Comparison of ENCODE assay signal across 8 cellular contexts in genomic region chr15:99734040-99734291, GRCh38. TPM values are rescaled to one million over a fixed set of nuclear protein-coding genes. Genes with fewer than 3 reads are reported as not detected.
DNase-seq lines count a peak whose midpoint lies in the region; ATAC-seq and TF ChIP-seq lines count a peak whose summit lies in the region.
"Not testable (repeated sequence)": the region's sequence is repeated elsewhere in the genome, so short reads cannot be mapped to it uniquely, and the experiment has no call there.

No MANE protein-coding gene starts in this region.

- peak overlapping the region; percentile 50 for H3K27ac ChIP-seq in 22Rv1
- peak overlapping the region; percentile 69; the same call in 1 of the 2 replicates for H3K27ac ChIP-seq in HL-60 (replicated peaks)
- not testable (repeated sequence) for H3K27ac ChIP-seq in SJSA1; iPS-20b (ENCODE audit: low read length)

- H3K4me1 ChIP-seq in SJSA1 (replicated peaks), result not testable (repeated sequence)
- peaks cover 14% of the 10 kb centered on the region for H3K4me1 ChIP-seq in iPS-20b (ENCODE audit: insufficient read depth, low read length)

- CTCF ChIA-PET in activated naive CD4-positive, alpha-beta T cell treated with anti-CD3 and anti-CD28 coated beads, Interleukin-2, amount 10 ng/mL, durations not matched to agents 7 days and 5 days (lab: Charles Lee), result interaction anchor here (1.6 to 2.1 kb wide), 5 partner anchors 20 to 462 kb away, joined by 4 to 12 read pairs (median 8); no protein-coding TSS in a partner anchor

- peak overlapping the region; percentile 48 for H3K4me3 ChIP-seq in HL-60 (replicated peaks; ENCODE audit: insufficient read depth, low read length)
- H3K4me3 ChIP-seq in SJSA1, result peak overlapping the region; percentile 97
- peak overlapping the region; percentile 69; the same call in 1 of the 2 replicates for H3K4me3 ChIP-seq in iPS-20b (ENCODE audit: low read length)

- TF ChIP-seq CTCF in 22Rv1 (IDR thresholded peaks at IDR 0.05); HL-60 (IDR thresholded peaks at IDR 0.05; ENCODE audit: insufficient read depth, low read length); neural crest cell (conservative IDR thresholded peaks at IDR 0.05): not testable (repeated sequence)

- not testable (repeated sequence) for H3K9me3 Mint-ChIP-seq in activated naive CD4-positive, alpha-beta T cell treated with anti-CD3 and anti-CD28 coated beads, Interleukin-2, amount 10 ng/mL, durations not matched to agents 7 days and 5 days; effector memory CD8-positive, alpha-beta T cell; neural crest cell; stimulated activated effector memory CD8-positive, alpha-beta T cell treated with anti-CD3 and anti-CD28 coated beads, Interleukin-12 subunit alpha, Interleukin-12 subunit beta, amount 100 ng/mL, for 72 hours

- peaks cover 17% of the 10 kb centered on the region for H3K36me3 Mint-ChIP-seq in activated naive CD4-positive, alpha-beta T cell treated with anti-CD3 and anti-CD28 coated beads, Interleukin-2, amount 10 ng/mL, durations not matched to agents 7 days and 5 days
- not testable (repeated sequence) for H3K36me3 Mint-ChIP-seq in effector memory CD8-positive, alpha-beta T cell (ENCODE audit: insufficient read depth); neural crest cell (ENCODE audit: low read depth); stimulated activated effector memory CD8-positive, alpha-beta T cell treated with anti-CD3 and anti-CD28 coated beads, Interleukin-12 subunit alpha, Interleukin-12 subunit beta, amount 100 ng/mL, for 72 hours

- not testable (repeated sequence) for H3K27me3 ChIP-seq in HL-60 (ENCODE audit: insufficient read depth, poor library complexity, severe bottlenecking); SJSA1 (replicated peaks)
- H3K27me3 ChIP-seq in iPS-20b (ENCODE audit: insufficient read depth, low read length), result peaks cover 13% of the 10 kb centered on the region

- not testable (repeated sequence) for H3K9me3 ChIP-seq in SJSA1 (replicated peaks); iPS-20b (ENCODE audit: insufficient read depth, low read depth, low read length)

- H3K4me3 Mint-ChIP-seq in activated naive CD4-positive, alpha-beta T cell treated with anti-CD3 and anti-CD28 coated beads, Interleukin-2, amount 10 ng/mL, durations not matched to agents 7 days and 5 days, result peak overlapping the region; percentile 73
- peak overlapping the region; percentile 86 to 88 for H3K4me3 Mint-ChIP-seq in effector memory CD8-positive, alpha-beta T cell
- H3K4me3 Mint-ChIP-seq in neural crest cell, result peak overlapping the region; percentile 89
- H3K4me3 Mint-ChIP-seq in stimulated activated effector memory CD8-positive, alpha-beta T cell treated with anti-CD3 and anti-CD28 coated beads, Interleukin-12 subunit alpha, Interleukin-12 subunit beta, amount 100 ng/mL, for 72 hours, result peak overlapping the region; percentile 77

- peak overlapping the region; percentile 84; the same call in 1 of the 2 replicates for H3K9ac ChIP-seq in iPS-20b (ENCODE audit: low read depth, low read length)

- not testable (repeated sequence) for DNase-seq in HL-60 (ENCODE audit: low read depth in 1 of 2, low spot score in 1 of 2); SJSA1 (ENCODE audit: low read depth in 1 of 2, low spot score in 2 of 2); activated naive CD4-positive, alpha-beta T cell treated with anti-CD3 and anti-CD28 coated beads, Interleukin-2, amount 10 ng/mL, durations not matched to agents 7 days and 5 days; effector memory CD8-positive, alpha-beta T cell; neural crest cell (ENCODE audit: low read depth, low spot score); stimulated activated effector memory CD8-positive, alpha-beta T cell treated with anti-CD3 and anti-CD28 coated beads, Interleukin-12 subunit alpha, Interleukin-12 subunit beta, amount 100 ng/mL, for 72 hours (ENCODE audit: low spot score in 2 of 2)

- not testable (repeated sequence) for H3K27me3 Mint-ChIP-seq in activated naive CD4-positive, alpha-beta T cell treated with anti-CD3 and anti-CD28 coated beads, Interleukin-2, amount 10 ng/mL, durations not matched to agents 7 days and 5 days; effector memory CD8-positive, alpha-beta T cell; neural crest cell (ENCODE audit: low read depth)

- ATAC-seq in effector memory CD8-positive, alpha-beta T cell (replicated peaks); stimulated activated effector memory CD8-positive, alpha-beta T cell treated with anti-CD3 and anti-CD28 coated beads, Interleukin-12 subunit alpha, Interleukin-12 subunit beta, amount 100 ng/mL, for 72 hours: not testable (repeated sequence)

- peaks cover 22% of the 10 kb centered on the region for H3K36me3 ChIP-seq in SJSA1
- H3K36me3 ChIP-seq in iPS-20b (ENCODE audit: insufficient read depth, low read depth, low read length), result not testable (repeated sequence)

- H3K4me1 Mint-ChIP-seq in activated naive CD4-positive, alpha-beta T cell treated with anti-CD3 and anti-CD28 coated beads, Interleukin-2, amount 10 ng/mL, durations not matched to agents 7 days and 5 days, result peaks cover 42% of the 10 kb centered on the region
- H3K4me1 Mint-ChIP-seq in effector memory CD8-positive, alpha-beta T cell (ENCODE audit: low read depth in 2 of 2), result peaks cover 12 to 15% of the 10 kb centered on the region in 2 donors
- peaks cover 16% of the 10 kb centered on the region for H3K4me1 Mint-ChIP-seq in neural crest cell
- H3K4me1 Mint-ChIP-seq in stimulated activated effector memory CD8-positive, alpha-beta T cell treated with anti-CD3 and anti-CD28 coated beads, Interleukin-12 subunit alpha, Interleukin-12 subunit beta, amount 100 ng/mL, for 72 hours, result peaks cover 17% of the 10 kb centered on the region

- peak overlapping the region; percentile 96 for H3K27ac Mint-ChIP-seq in activated naive CD4-positive, alpha-beta T cell treated with anti-CD3 and anti-CD28 coated beads, Interleukin-2, amount 10 ng/mL, durations not matched to agents 7 days and 5 days
- H3K27ac Mint-ChIP-seq in effector memory CD8-positive, alpha-beta T cell, result peak overlapping the region; percentile 92 to 93
- not testable (repeated sequence) for H3K27ac Mint-ChIP-seq in neural crest cell (ENCODE audit: unreplicated experiment)
- peak overlapping the region; percentile 98 for H3K27ac Mint-ChIP-seq in stimulated activated effector memory CD8-positive, alpha-beta T cell treated with anti-CD3 and anti-CD28 coated beads, Interleukin-12 subunit alpha, Interleukin-12 subunit beta, amount 100 ng/mL, for 72 hours

RNA-seq across cellular contexts. Expression of gene LYSMD4, which starts 0.7 kb away (rescaled TPM):
- total RNA-seq in SJSA1 (2014; rRNA removed; shearing (Covaris generic)), result 8.6 and 11.6 TPM in 2 replicates
- total RNA-seq in neural crest cell, result 13.6 and 16.4 TPM in 2 replicates
